Comparison of ENCODE assay signal across 22 cellular contexts in the genomic region with DNA sequence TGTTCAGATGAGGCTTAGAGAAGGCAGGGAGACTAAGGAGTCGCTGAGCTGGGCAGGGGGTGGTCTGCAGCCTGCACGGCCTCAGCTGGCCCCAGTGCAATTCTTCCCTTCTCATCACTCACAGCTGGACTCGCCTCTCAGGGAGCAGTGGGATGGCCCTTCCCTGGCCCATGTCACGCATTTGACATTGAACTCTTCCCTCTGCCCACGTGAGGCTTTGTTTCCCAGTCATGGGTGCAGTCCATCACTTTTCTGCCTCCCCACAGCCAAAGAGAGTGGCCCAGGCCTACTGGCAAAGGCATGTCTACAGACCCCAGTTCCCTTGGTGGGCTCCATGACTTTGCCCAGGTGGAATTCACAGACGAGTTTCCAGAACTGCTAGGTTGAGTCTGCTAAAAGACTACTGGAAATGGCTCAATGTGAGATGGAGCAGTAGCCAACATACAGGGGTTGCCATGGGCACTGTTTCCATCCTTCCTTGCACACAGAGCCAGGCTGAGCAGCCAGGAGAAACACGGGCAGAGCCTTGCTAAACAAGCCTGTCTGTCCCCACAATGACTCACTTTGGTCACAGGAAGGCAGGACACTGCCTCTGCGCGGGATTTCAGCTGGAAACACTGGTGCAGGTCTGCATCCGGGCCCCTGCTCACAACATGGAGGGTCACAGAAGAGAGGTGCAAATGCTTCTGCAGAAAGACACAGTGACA.
DNase-seq lines count a peak whose midpoint lies in the region; ATAC-seq, FAIRE-seq and TF ChIP-seq lines count a peak whose summit lies in the region.
"Had no signal": no experiment of that assay in that cellular context is flagged by ENCODE, and none has a peak within 500 bp of the region (broad histone marks: within the 10 kb centered on the region; RNA-seq: fewer than 3 reads in every experiment).

No MANE protein-coding gene starts in this region.

- H3K4me3 Mint-ChIP-seq in naive thymus-derived CD4-positive, alpha-beta T cell = no peak overlapping the region
- H3K4me3 Mint-ChIP-seq: B cell; CD4-positive, CD25-positive, alpha-beta regulatory T cell had no signal

- H3K27ac ChIP-seq in neuronal stem cell (replicated peaks; ENCODE audit: low read length) = no peak overlapping the region
- H3K27ac ChIP-seq in tibial artery = peak overlapping the region; percentile 67 to 79
- H3K27ac ChIP-seq in naive thymus-derived CD4-positive, alpha-beta T cell (ENCODE audit: low read depth, low read length) = no peak overlapping the region
- H3K27ac ChIP-seq: 22Rv1, RWPE1 had no signal

- no peak overlapping the region for H3K27ac Mint-ChIP-seq in naive thymus-derived CD4-positive, alpha-beta T cell
- H3K27ac Mint-ChIP-seq: B cell; CD4-positive, CD25-positive, alpha-beta regulatory T cell had no signal

- no peak overlapping the region for H3K9ac ChIP-seq in neuronal stem cell (ENCODE audit: low read depth, low read length, poor library complexity)

- WGBS in neuronal stem cell (ENCODE audit: extremely low coverage in 2 of 2, insufficient read length in 2 of 2, insufficient replicate concordance in 1 of 2), 2 donors = no CpG with 5 or more reads among the region's 10 CpGs

- H2AK5ac ChIP-seq in neuronal stem cell (ENCODE audit: low read depth, low read length) = no peak overlapping the region

- no peak overlapping the region for H4K91ac ChIP-seq in neuronal stem cell (ENCODE audit: low read depth, low read length, poor library complexity)

- no peak overlapping the region for H3K4me2 ChIP-seq in neuronal stem cell (ENCODE audit: insufficient read depth, low read length, poor library complexity, severe bottlenecking)

- no peaks in the 10 kb centered on the region for H3K79me1 ChIP-seq in neuronal stem cell (ENCODE audit: low read depth, low read length)

- POLR2A ChIA-PET in naive thymus-derived CD4-positive, alpha-beta T cell (lab: Charles Lee) = no interaction called here
- POLR2A ChIA-PET in HEK293T (lab: Yijun Ruan, JAX) = no interaction called here

- peaks cover 0 to 7% (median 0%) of the 10 kb centered on the region in 7 donors for H3K4me1 Mint-ChIP-seq in naive thymus-derived CD4-positive, alpha-beta T cell
- H3K4me1 Mint-ChIP-seq: B cell; CD4-positive, CD25-positive, alpha-beta regulatory T cell had no signal

- H3K27me3 ChIP-seq in neuronal stem cell (ENCODE audit: control insufficient read depth in 3 of 3, insufficient read depth in 3 of 3, low read depth in 1 of 3, low read length in 3 of 3) (peaks cover 0 to 7% (median 0%) of the 10 kb centered on the region in 3 experiments), tibial artery (no peaks in the 10 kb centered on the region)
- no peaks in the 10 kb centered on the region for H3K27me3 ChIP-seq in naive thymus-derived CD4-positive, alpha-beta T cell (ENCODE audit: control insufficient read depth in 2 of 2, insufficient read depth in 2 of 2, low read length in 2 of 2)

- CTCF ChIA-PET in naive thymus-derived CD4-positive, alpha-beta T cell (lab: Charles Lee) = no interaction called here
- CTCF ChIA-PET in HEK293T (lab: Yijun Ruan, JAX) = no interaction called here

- no peak for TF ChIP-seq POLR2A in GM12892 (IDR thresholded peaks at IDR 0.05; ENCODE audit: low read depth, low read length)

- peaks cover 0 to 4% of the 10 kb centered on the region in 2 donors for H3K9me3 ChIP-seq in neuronal stem cell (replicated peaks in 1 of 2; ENCODE audit: control insufficient read depth in 2 of 2, insufficient read depth in 1 of 2, low read depth in 1 of 2, low read length in 2 of 2)
- peaks cover 0 to 4% (median 0%) of the 10 kb centered on the region in 3 donors for H3K9me3 ChIP-seq in tibial artery
- H3K9me3 ChIP-seq in naive thymus-derived CD4-positive, alpha-beta T cell (ENCODE audit: control insufficient read depth in 2 of 3, low read length in 3 of 3) = peaks cover 0 to 6% (median 0%) of the 10 kb centered on the region in 3 experiments

- H3K36me3 ChIP-seq in neuronal stem cell (replicated peaks in 1 of 2; ENCODE audit: control insufficient read depth in 2 of 2, insufficient read depth in 2 of 2, low read length in 2 of 2) (no peaks in the 10 kb centered on the region), tibial artery (no peaks in the 10 kb centered on the region)
- no peaks in the 10 kb centered on the region for H3K36me3 ChIP-seq in naive thymus-derived CD4-positive, alpha-beta T cell (ENCODE audit: control insufficient read depth in 2 of 3, insufficient read depth in 3 of 3, low read length in 3 of 3)

- ATAC-seq in naive thymus-derived CD4-positive, alpha-beta T cell = no peak
- ATAC-seq: HCT116 had no signal

- peak overlapping the region; percentile 46 for H3K18ac ChIP-seq in neuronal stem cell (ENCODE audit: low read length)

- no peak overlapping the region for H2BK5ac ChIP-seq in neuronal stem cell (ENCODE audit: low read length)

- H2BK120ac ChIP-seq in neuronal stem cell (ENCODE audit: low read depth, low read length) = no peak overlapping the region

- no peak overlapping the region for H3K4ac ChIP-seq in neuronal stem cell (ENCODE audit: low read length)

- H2AFZ ChIP-seq in neuronal stem cell (ENCODE audit: low read length) = no peak overlapping the region

- no peak overlapping the region for H2BK12ac ChIP-seq in neuronal stem cell (ENCODE audit: low read length)

- peaks cover 4 to 22% (median 13%) of the 10 kb centered on the region in 5 donors for H3K27me3 Mint-ChIP-seq in naive thymus-derived CD4-positive, alpha-beta T cell

- intact Hi-C loops in tibial artery (cut with DNase I; ENCODE audit: low total_unique reads) = no loop called here
- intact Hi-C loops in naive thymus-derived CD4-positive, alpha-beta T cell (cut with micrococcal nuclease) = no loop called here

- H3K36me3 Mint-ChIP-seq in naive thymus-derived CD4-positive, alpha-beta T cell = no peaks in the 10 kb centered on the region
- H3K36me3 Mint-ChIP-seq: CD4-positive, CD25-positive, alpha-beta regulatory T cell had no signal

- no peak overlapping the region for H3K14ac ChIP-seq in neuronal stem cell (ENCODE audit: low read length)

- H4K8ac ChIP-seq in neuronal stem cell (ENCODE audit: low read depth, low read length) = no peak overlapping the region

- peak; percentile 7 for DNase-seq in DMS53 (lab: John Stamatoyannopoulos, UW)
- no peak for DNase-seq in DMS53 treated with DMSO at 0.1 percent for 48 hours (lab: John Stamatoyannopoulos, UW; ENCODE audit: unreplicated experiment)
- peak; percentile 34 for DNase-seq in astrocyte of the hippocampus (ENCODE audit: low read depth, low spot score)
- no peak for DNase-seq in neuronal stem cell (ENCODE audit: low spot score)
- DNase-seq in tibial artery = peak; percentile 60 to 91
- DNase-seq in naive thymus-derived CD4-positive, alpha-beta T cell = no peak
- no peak for DNase-seq in GM12892 (ENCODE audit: insufficient read length)
- DNase-seq in HEK293T (ENCODE audit: extremely low spot score) = no peak
- DNase-seq: CD4-positive, CD25-positive, alpha-beta regulatory T cell; COR-L47; GF-D8; Kasumi-1; MM.1S; NCI-H1105; NCI-H2081; NCI-H510A; NCI-H748 treated with DMSO at 0.1 percent for 48 hours; SIG-M5 had no signal

- H3K23ac ChIP-seq in neuronal stem cell (ENCODE audit: low read depth, low read length, poor library complexity) = no peak overlapping the region

- FAIRE-seq in GM12892 (lab: Jason Lieb, UNC) = no peak

- H3K9me3 Mint-ChIP-seq in naive thymus-derived CD4-positive, alpha-beta T cell = peaks cover 0 to 18% (median 7%) of the 10 kb centered on the region in 11 donors

- no peaks in the 10 kb centered on the region for H3K4me1 ChIP-seq in neuronal stem cell (ENCODE audit: control insufficient read depth in 2 of 2, insufficient read depth in 1 of 2, low read depth in 1 of 2, low read length in 2 of 2)
- peaks cover 0 to 30% (median 14%) of the 10 kb centered on the region in 4 donors for H3K4me1 ChIP-seq in tibial artery
- no peaks in the 10 kb centered on the region for H3K4me1 ChIP-seq in naive thymus-derived CD4-positive, alpha-beta T cell (ENCODE audit: control insufficient read depth in 2 of 2, insufficient read depth in 2 of 2, low read length in 2 of 2)

- H3K4me3 ChIP-seq in neuronal stem cell (ENCODE audit: low read length in 2 of 2) (peak overlapping the region in 1 of 2 donors; percentile 10), tibial artery (no peak overlapping the region)
- no peak overlapping the region for H3K4me3 ChIP-seq in naive thymus-derived CD4-positive, alpha-beta T cell (ENCODE audit: low read length)

- TF ChIP-seq CTCF in tibial artery (IDR thresholded peaks at IDR 0.05) = no peak

- no peak overlapping the region for H2BK15ac ChIP-seq in neuronal stem cell (ENCODE audit: low read length)

TF ChIP-seq in HEK293T, 16 proteins besides CTCF, POLR2A, EP300 and RAD21:
- TF ChIP-seq L3MBTL2 (conservative IDR thresholded peaks at IDR 0.05) (no peak), CTBP1 (IDR thresholded peaks at IDR 0.05; ENCODE audit: borderline replicate concordance) (no peak), LEF1 (IDR thresholded peaks at IDR 0.05; ENCODE audit: borderline replicate concordance) (no peak), SP1 (IDR thresholded peaks at IDR 0.05) (no peak), BHLHE40 (IDR thresholded peaks at IDR 0.05; ENCODE audit: borderline replicate concordance) (no peak), ELF4 (IDR thresholded peaks at IDR 0.05) (no peak), FOXM1 (IDR thresholded peaks at IDR 0.05; ENCODE audit: borderline replicate concordance) (no peak)

Comparison
In these comparisons a context has a peak if more than half of its experiments do, and no peak if none do; other contexts are left out.
1. DNase-seq: peak in DMS53 (single experiment), astrocyte of the hippocampus (single experiment) and tibial artery (2 of 2); none in DMS53 treated with DMSO at 0.1 percent for 48 hours (single experiment), neuronal stem cell (single experiment), naive thymus-derived CD4-positive, alpha-beta T cell (0 of 9), GM12892 (single experiment) and HEK293T (single experiment).
2. H3K27ac ChIP-seq: peak in tibial artery (2 of 2); none in neuronal stem cell (single experiment) and naive thymus-derived CD4-positive, alpha-beta T cell (single experiment).